22 cellular contexts compared by ENCODE assay signal in the genomic region with DNA sequence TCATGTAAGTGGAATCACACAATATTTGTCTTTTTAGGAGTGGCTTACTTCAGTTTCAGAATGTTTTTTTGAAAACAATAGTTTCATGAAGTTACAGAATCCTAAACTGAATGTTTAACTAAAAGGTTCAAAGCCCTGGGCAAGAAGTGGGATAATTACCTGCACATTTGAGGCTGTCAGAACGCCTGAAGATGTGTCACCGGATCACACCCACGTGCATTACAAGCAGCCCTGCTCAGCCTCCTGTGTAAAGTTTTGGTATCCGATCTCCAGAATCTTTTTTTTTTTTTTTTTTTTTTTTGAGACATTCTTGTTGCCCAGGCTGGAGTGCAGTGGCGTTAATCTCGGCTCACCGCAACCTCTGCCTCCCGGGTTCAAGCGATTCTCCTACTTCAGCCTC. TPM values are rescaled to one million over a fixed set of nuclear protein-coding genes. Genes with fewer than 3 reads are reported as not detected.
DNase-seq lines count a peak whose midpoint lies in the region; ATAC-seq and TF ChIP-seq lines count a peak whose summit lies in the region.
"Had no signal": no experiment of that assay in that cellular context is flagged by ENCODE, and none has a peak within 500 bp of the region (broad histone marks: within the 10 kb centered on the region; RNA-seq: fewer than 3 reads in every experiment).

No MANE protein-coding gene starts in this region.

- no peaks in the 10 kb centered on the region for H3K36me3 ChIP-seq in HEK293 (ENCODE audit: control insufficient read depth in 2 of 2, insufficient read depth in 1 of 2, low read length in 2 of 2)
- H3K36me3 ChIP-seq: BE2C; BLaER1 treated with 17β-estradiol and CSF1 and Interleukin-3, amounts not matched to agents 10 nM and 100 nM had no signal

- H3K36me3 Mint-ChIP-seq in glutamatergic neuron (ENCODE audit: unreplicated experiment) = no peaks in the 10 kb centered on the region
- H3K36me3 Mint-ChIP-seq in nephron progenitor cell (ENCODE audit: low read depth) = no peaks in the 10 kb centered on the region
- H3K36me3 Mint-ChIP-seq: CD4-positive, alpha-beta memory T cell had no signal

- H3K27me3 Mint-ChIP-seq in glutamatergic neuron (ENCODE audit: unreplicated experiment) (peaks cover 2% of the 10 kb centered on the region), nephron progenitor cell (ENCODE audit: low read depth, poor library complexity) (peaks cover 7% of the 10 kb centered on the region)

- H3K9me3 Mint-ChIP-seq in glutamatergic neuron (ENCODE audit: unreplicated experiment) (peaks cover 4% of the 10 kb centered on the region), nephron progenitor cell (no peaks in the 10 kb centered on the region)
- H3K9me3 Mint-ChIP-seq: CD4-positive, alpha-beta memory T cell; GM23338; H9; HFFc6 had no signal

- no peak overlapping the region for H3K4me3 ChIP-seq in HEK293 (ENCODE audit: low read depth, low read length)
- H3K4me3 ChIP-seq: A549; BLaER1 treated with 17β-estradiol and CSF1 and Interleukin-3, amounts not matched to agents 10 nM and 100 nM; GM23338 had no signal

- H3K9me3 ChIP-seq in HEK293 (ENCODE audit: control insufficient read depth, insufficient read depth, low read depth, low read length) = no peaks in the 10 kb centered on the region
- H3K9me3 ChIP-seq: A549; BE2C; BLaER1 treated with 17β-estradiol and CSF1 and Interleukin-3, amounts not matched to agents 10 nM and 100 nM had no signal

- CTCF ChIA-PET in HEK293 (lab: Yijun Ruan, JAX) = interaction anchor here (1.2 kb wide), 1 partner anchor 11 kb away, joined by 4 read pairs; no protein-coding TSS in a partner anchor

- TF ChIP-seq CTCF in HEK293 (tag by site-specific recombination; IDR thresholded peaks at IDR 0.05) (no peak), glutamatergic neuron (IDR thresholded peaks at IDR 0.05; ENCODE audit: partially characterized antibody, unreplicated experiment) (no peak), nephron progenitor cell (IDR thresholded peaks at IDR 0.05) (no peak)

- H3K27ac Mint-ChIP-seq in glutamatergic neuron (ENCODE audit: unreplicated experiment) (no peak overlapping the region), nephron progenitor cell (peak overlapping the region; percentile 6)
- H3K27ac Mint-ChIP-seq: CD4-positive, alpha-beta memory T cell; GM23338; H9; HFFc6 had no signal

- POLR2A ChIA-PET in HEK293 (lab: Yijun Ruan, JAX) = no interaction called here

- peak overlapping the region; percentile 10 for H3K4me3 Mint-ChIP-seq in glutamatergic neuron (ENCODE audit: unreplicated experiment)
- no peak overlapping the region for H3K4me3 Mint-ChIP-seq in nephron progenitor cell
- H3K4me3 Mint-ChIP-seq: CD4-positive, alpha-beta memory T cell; GM23338; H9; HFFc6 had no signal

- H3K4me1 Mint-ChIP-seq in glutamatergic neuron (ENCODE audit: low read depth, unreplicated experiment) (peaks cover 73% of the 10 kb centered on the region), nephron progenitor cell (peaks cover 37% of the 10 kb centered on the region)
- H3K4me1 Mint-ChIP-seq: CD4-positive, alpha-beta memory T cell had no signal

- no peak overlapping the region for H3K27ac ChIP-seq in HEK293 (ENCODE audit: extremely low read depth, low read depth, low read length)
- H3K27ac ChIP-seq: A549; BLaER1 treated with 17β-estradiol and CSF1 and Interleukin-3, amounts not matched to agents 10 nM and 100 nM had no signal

- ATAC-seq in GM18909 (IDR thresholded peaks at IDR 0.05; ENCODE audit: poor library complexity, unreplicated experiment) = no peak
- ATAC-seq: A549, GM23338, HCT116 had no signal

- DNase-seq in glutamatergic neuron (no peak), nephron progenitor cell (no peak), NCI-H1048 (lab: John Stamatoyannopoulos, UW) (no peak), RKO (ENCODE audit: low spot score) (no peak)
- DNase-seq: 8988T; ACHN; AML-193; BE2C; Calu3; CD4-positive, alpha-beta memory T cell; COR-L47; DMS53; DMS79 treated with DMSO at 0.1 percent for 48 hours; GF-D8; H9; HFFc6 had no signal

- peaks cover 32% of the 10 kb centered on the region for H3K4me1 ChIP-seq in HEK293 (ENCODE audit: control insufficient read depth, insufficient read depth, low read length)

TF ChIP-seq in HEK293, 187 proteins besides CTCF, POLR2A, EP300 and RAD21:
- TF ChIP-seq ZNF48 (tag by site-specific recombination; IDR thresholded peaks at IDR 0.05) (no peak), MZF1 (tag by site-specific recombination; IDR thresholded peaks at IDR 0.05; ENCODE audit: borderline replicate concordance) (no peak), EGR2 (tag by site-specific recombination; IDR thresholded peaks at IDR 0.05; ENCODE audit: low read depth) (0 out of 2 replicates have a peak, but pooled peaks have one; percentile 35), ZFHX2 (tag by site-specific recombination; conservative IDR thresholded peaks at IDR 0.05) (peak; percentile 36)
- TF ChIP-seq, protein P1, sequence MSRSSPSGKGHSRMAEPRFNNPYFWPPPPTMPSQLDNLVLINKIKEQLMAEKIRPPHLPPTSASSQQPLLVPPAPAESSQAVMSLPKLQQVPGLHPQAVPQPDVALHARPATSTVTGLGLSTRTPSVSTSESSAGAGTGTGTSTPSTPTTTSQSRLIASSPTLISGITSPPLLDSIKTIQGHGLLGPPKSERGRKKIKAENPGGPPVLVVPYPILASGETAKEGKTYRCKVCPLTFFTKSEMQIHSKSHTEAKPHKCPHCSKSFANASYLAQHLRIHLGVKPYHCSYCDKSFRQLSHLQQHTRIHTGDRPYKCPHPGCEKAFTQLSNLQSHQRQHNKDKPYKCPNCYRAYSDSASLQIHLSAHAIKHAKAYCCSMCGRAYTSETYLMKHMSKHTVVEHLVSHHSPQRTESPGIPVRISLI (tag by site-specific recombination; IDR thresholded peaks at IDR 0.05) = peak; percentile 24; the same call in 1 of the 2 replicates

RNA-seq across cellular contexts. Expression of gene EML1, which starts 12.8 kb away (rescaled TPM):
- 73.6 TPM for total RNA-seq in glutamatergic neuron (ENCODE audit: unreplicated experiment)
